ENCODE assay signal across 8 cellular contexts in the genomic region with DNA sequence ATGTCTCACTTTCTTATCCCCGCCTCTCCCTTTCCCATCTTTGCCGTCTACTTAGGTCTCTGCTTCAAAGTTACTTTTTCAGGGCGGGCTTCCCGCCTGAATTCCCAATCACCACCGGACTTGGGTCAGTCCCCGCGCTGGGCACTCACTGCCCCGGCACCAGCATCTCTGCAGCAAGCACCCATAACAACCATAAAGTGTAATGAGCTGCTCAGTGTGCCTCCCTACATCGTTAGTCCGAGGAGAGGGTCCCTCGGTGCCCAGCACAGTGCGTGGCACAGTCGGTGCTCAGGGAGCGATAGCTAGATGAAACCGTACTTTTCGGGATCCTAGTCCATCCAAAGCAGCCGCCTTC. TPM values are rescaled to one million over a fixed set of nuclear protein-coding genes. Genes with fewer than 3 reads are reported as not detected.
DNase-seq lines count a peak whose midpoint lies in the region; ATAC-seq and TF ChIP-seq lines count a peak whose summit lies in the region.

No MANE protein-coding gene starts in this region.

- intact Hi-C loops in spleen (cut with DNase I; ENCODE audit: low total_unique reads) = no loop called here

- 0 out of 2 replicates have a peak, but pooled peaks cover 4% of the 10 kb centered on the region for H3K4me1 ChIP-seq in HEK293 (ENCODE audit: control insufficient read depth, insufficient read depth, low read length)
- H3K4me1 ChIP-seq in iPS DF 6.9 (ENCODE audit: control insufficient read depth, insufficient read depth, low read length) = peaks cover 2% of the 10 kb centered on the region; the same call in 1 of the 2 replicates
- H3K4me1 ChIP-seq in spleen = peaks cover 5 to 30% (median 21%) of the 10 kb centered on the region in 6 donors

- H3K27ac Mint-ChIP-seq in activated T-cell treated with anti-CD3 and anti-CD28 coated beads, Interleukin-2, amount 50 U/mL, for 72 hours = no peak overlapping the region

- H3K36me3 Mint-ChIP-seq in activated T-cell treated with anti-CD3 and anti-CD28 coated beads, Interleukin-2, amount 50 U/mL, for 72 hours (ENCODE audit: insufficient read depth in 2 of 2) = peaks cover 8 to 10% of the 10 kb centered on the region in 2 donors

- H3K36me3 ChIP-seq in HEK293 (ENCODE audit: control insufficient read depth in 2 of 2, insufficient read depth in 1 of 2, low read length in 2 of 2) = peaks cover 3 to 29% of the 10 kb centered on the region in 2 experiments; a peak in 2 of 3 replicates
- no peaks in the 10 kb centered on the region; the same call in 1 of the 2 replicates for H3K36me3 ChIP-seq in iPS DF 6.9 (ENCODE audit: control insufficient read depth, insufficient read depth, low read length)
- peaks cover 0 to 8% (median 4%) of the 10 kb centered on the region in 6 donors for H3K36me3 ChIP-seq in spleen

- H3K9me3 Mint-ChIP-seq in activated T-cell treated with anti-CD3 and anti-CD28 coated beads, Interleukin-2, amount 50 U/mL, for 72 hours = no peaks in the 10 kb centered on the region

- H3K27ac ChIP-seq in HEK293 (ENCODE audit: extremely low read depth, low read depth, low read length) (peak overlapping the region; percentile 94), iPS DF 6.9 (ENCODE audit: low read length) (no peak overlapping the region), spleen (peak overlapping the region; percentile 76 to 98 (median 93))

- DNase-seq in activated T-cell treated with anti-CD3 and anti-CD28 coated beads, Interleukin-2, amount 50 U/mL, for 72 hours = no peak
- DNase-seq in iPS DF 6.9 (ENCODE audit: low read depth, low spot score) = no peak
- no peak for DNase-seq in spleen
- DNase-seq in activated CD4-positive, CD25-positive, alpha-beta regulatory T cell (lab: John Stamatoyannopoulos, UW) = no peak
- no peak for DNase-seq in GDM1 (lab: John Stamatoyannopoulos, UW)
- no peak for DNase-seq in NCI-H226
- no peak for DNase-seq in activated CD4-positive, alpha-beta T cell treated with anti-CD3 and anti-CD28 coated beads for 4 hours

- TF ChIP-seq CTCF in HEK293 (tag by site-specific recombination; IDR thresholded peaks at IDR 0.05) = no peak
- no peak for TF ChIP-seq CTCF in spleen (IDR thresholded peaks at IDR 0.05 in 8 of 11, conservative IDR thresholded peaks at IDR 0.05 in 3 of 11)

- no peak for ATAC-seq in activated T-cell treated with anti-CD3 and anti-CD28 coated beads, Interleukin-2, amount 50 U/mL, for 72 hours (replicated peaks in 1 of 2)

- H3K4me3 Mint-ChIP-seq in activated T-cell treated with anti-CD3 and anti-CD28 coated beads, Interleukin-2, amount 50 U/mL, for 72 hours = peak overlapping the region; percentile 83 to 84

- H3K27me3 ChIP-seq in iPS DF 6.9 (ENCODE audit: control insufficient read depth, insufficient read depth, low read length) (no peaks in the 10 kb centered on the region), spleen (replicated peaks in 1 of 7) (no peaks in the 10 kb centered on the region)

- H3K4me3 ChIP-seq in HEK293 (ENCODE audit: low read depth, low read length) (peak overlapping the region; percentile 80), iPS DF 6.9 (ENCODE audit: low read length) (peak overlapping the region; percentile 79; the same call in 1 of the 2 replicates), spleen (peak overlapping the region; percentile 44 to 97 (median 82))

- TF ChIP-seq POLR2A in spleen (IDR thresholded peaks at IDR 0.05) = no peak

- POLR2A ChIA-PET in HEK293 (lab: Yijun Ruan, JAX) = interaction anchor here (0.8 to 2.3 kb wide), 7 partner anchors 8 to 287 kb away, joined by 3 to 30 read pairs (median 7); a partner anchor contains a TSS

- peaks cover 47% of the 10 kb centered on the region for H3K4me1 Mint-ChIP-seq in activated T-cell treated with anti-CD3 and anti-CD28 coated beads, Interleukin-2, amount 50 U/mL, for 72 hours (ENCODE audit: low read depth)

- H3K9me3 ChIP-seq in HEK293 (ENCODE audit: control insufficient read depth, insufficient read depth, low read depth, low read length) = no peaks in the 10 kb centered on the region
- H3K9me3 ChIP-seq in iPS DF 6.9 (ENCODE audit: control insufficient read depth, insufficient read depth, low read length) = no peaks in the 10 kb centered on the region
- no peaks in the 10 kb centered on the region for H3K9me3 ChIP-seq in spleen

- CTCF ChIA-PET in HEK293 (lab: Yijun Ruan, JAX) = interaction anchor here (0.7 to 1.4 kb wide), 3 partner anchors 13 to 107 kb away, joined by 3 read pairs; no protein-coding TSS in a partner anchor

- no CpG with 5 or more reads among the region's 17 CpGs for WGBS in iPS DF 6.9 (ENCODE audit: insufficient coverage, insufficient read length)
- WGBS in spleen, 5 donors = 38 to 53% (median 42%) methylated on average over 15 to 17 of the region's 17 CpGs

- no peaks in the 10 kb centered on the region for H3K27me3 Mint-ChIP-seq in activated T-cell treated with anti-CD3 and anti-CD28 coated beads, Interleukin-2, amount 50 U/mL, for 72 hours (ENCODE audit: low read depth)

TF ChIP-seq in HEK293, 187 proteins besides CTCF, POLR2A, EP300 and RAD21:
- TF ChIP-seq ZNF292 (tag by site-specific recombination; IDR thresholded peaks at IDR 0.05; ENCODE audit: borderline replicate concordance, low read depth) (no peak), ZNF350 (tag by site-specific recombination; IDR thresholded peaks at IDR 0.05) (no peak), ZBTB20 (tag by site-specific recombination; IDR thresholded peaks at IDR 0.05) (peak; percentile 87), ZFP3 (tag by site-specific recombination; IDR thresholded peaks at IDR 0.05; ENCODE audit: low read depth) (no peak)

RNA-seq across cellular contexts. Expression of a gene that starts 0.6 kb away (rescaled TPM):
- 10 to 100 TPM; 47.9 to 49.6 TPM for total RNA-seq in activated T-cell treated with anti-CD3 and anti-CD28 coated beads, Interleukin-2, amount 50 U/mL, for 72 hours
- total RNA-seq in spleen = 10 to 100 TPM; 12.1 to 27.7 (median 17.8) TPM
- 10 to 100 TPM in 2 of 3 donors, 1 to 10 TPM in 1; 7.9 to 14.4 (median 10.9) TPM for polyA plus RNA-seq in spleen

RNA-seq across cellular contexts. Expression of a gene that starts 42.7 kb away (rescaled TPM):
- total RNA-seq in activated T-cell treated with anti-CD3 and anti-CD28 coated beads, Interleukin-2, amount 50 U/mL, for 72 hours = under 1 TPM; 0.35 to 0.53 TPM
- 1 to 10 TPM in 3 of 7 donors, under 1 TPM in 4; 0.27 to 1.7 (median 0.85) TPM for total RNA-seq in spleen
- polyA plus RNA-seq in spleen = under 1 TPM; 0.21 to 0.38 (median 0.30) TPM
